ENCODE assay signal across 21 cellular contexts in genomic region chr5:83513081-83513480, GRCh38.
"Had no signal": no experiment of that assay in that cellular context is flagged by ENCODE, and none has a peak within 500 bp of the region (broad histone marks: within the 10 kb centered on the region; RNA-seq: fewer than 3 reads in every experiment).

No MANE protein-coding gene starts in this region.

- ATAC-seq: naive thymus-derived CD4-positive, alpha-beta T cell; right cardiac atrium had no signal

- DNase-seq: activated CD4-positive, alpha-beta T cell treated with anti-CD3 and anti-CD28 coated beads for 48 hours; activated CD4-positive, alpha-beta T cell treated with anti-CD3 and anti-CD28 coated beads, Interleukin-2, amount 50 U/mL, for 48 hours; activated CD8-positive, alpha-beta memory T cell treated with anti-CD3 and anti-CD28 coated beads for 24 hours; activated gamma-delta T cell; activated naive CD4-positive, alpha-beta T cell treated with anti-CD3 and anti-CD28 coated beads, Interleukin-2, amount 50 U/mL, for 16 hours; amygdala; effector CD8-positive, alpha-beta T cell; esophagus squamous epithelium; islet precursor cell; left ventricle myocardium inferior; naive thymus-derived CD4-positive, alpha-beta T cell; posterior cingulate gyrus; right cardiac atrium; stimulated activated CD4-positive, alpha-beta T cell treated with anti-CD3 and anti-CD28 coated beads, Interleukin-4, amount 100 ng/mL, for 1 hour; SW 1271; T-helper 9 cell; thyroid gland; upper lobe of left lung had no signal

- H3K4me1 ChIP-seq: esophagus squamous epithelium had no signal

- H3K27ac ChIP-seq: epithelial cell of prostate, esophagus squamous epithelium, left ventricle myocardium inferior, thyroid gland, upper lobe of left lung, vagina, VCaP had no signal

- H3K9me3 ChIP-seq: esophagus squamous epithelium, left ventricle myocardium inferior, thyroid gland, upper lobe of left lung, vagina had no signal

- H3K36me3 ChIP-seq: esophagus squamous epithelium, left ventricle myocardium inferior, thyroid gland, upper lobe of left lung, vagina had no signal

- H3K27me3 ChIP-seq: esophagus squamous epithelium, thyroid gland, upper lobe of left lung, vagina had no signal

- H3K4me3 ChIP-seq: esophagus squamous epithelium, left ventricle myocardium inferior, thyroid gland, upper lobe of left lung, vagina had no signal
